ENCODE assay signal across 8 cellular contexts in genomic region chr16:31874354-31875111, GRCh38. TPM values are rescaled to one million over a fixed set of nuclear protein-coding genes. Genes with fewer than 3 reads are reported as not detected.
A peak's percentile ranks its signal among the peaks of the same experiment; 100 is the strongest.
DNase-seq lines count a peak whose midpoint lies in the region; ATAC-seq, FAIRE-seq and TF ChIP-seq lines count a peak whose summit lies in the region.

No MANE protein-coding gene starts in this region.

- H3K36me3 Mint-ChIP-seq in brain, result peaks cover 23% of the 10 kb centered on the region

- ATAC-seq in HG03108 (IDR thresholded peaks at IDR 0.05; ENCODE audit: unreplicated experiment), result peak; percentile 30

- peak overlapping the region; percentile 7 to 99 (median 77) for H3K27ac Mint-ChIP-seq in brain

- H3K27ac ChIP-seq in C4-2B, result peak overlapping the region; percentile 95

- peak; percentile 29 for DNase-seq in GM18507 (ENCODE audit: extremely low spot score, insufficient read length, low read depth)
- peak; percentile 82 for DNase-seq in OCI-M1 (lab: John Stamatoyannopoulos, UW)
- peak; percentile 68 for DNase-seq in kidney tubule cell (ENCODE audit: low spot score)
- DNase-seq in stromal cell of bone marrow (ENCODE audit: low read depth), result peak; percentile 45
- no peak for DNase-seq in frontal cortex (ENCODE audit: low spot score in 2 of 2)

- FAIRE-seq in GM18507 (lab: Jason Lieb, UNC) (peak; percentile 73), frontal cortex (lab: Jason Lieb, UNC) (no peak)

- TF ChIP-seq CTCF in C4-2B (conservative IDR thresholded peaks at IDR 0.05) (no peak), brain (conservative IDR thresholded peaks at IDR 0.05) (no peak)

- peak overlapping the region; percentile 85 to 99 (median 96) for H3K4me3 Mint-ChIP-seq in brain

- H3K4me1 Mint-ChIP-seq in brain, result peaks cover 54% of the 10 kb centered on the region

- peaks cover 10% of the 10 kb centered on the region for H3K27me3 Mint-ChIP-seq in brain

- H3K9me3 Mint-ChIP-seq in brain, result no peaks in the 10 kb centered on the region

RNA-seq across cellular contexts. Expression of gene ZNF267, which starts 0.9 kb away (rescaled TPM):
- 0.58 TPM for polyA plus RNA-seq in brain (ENCODE audit: insufficient read depth, low read depth, low replicate concordance)
- 10.2 TPM for total RNA-seq in frontal cortex

Comparison
In these comparisons a context has a peak if more than half of its experiments do, and no peak if none do; other contexts are left out.
1. DNase-seq: peak in GM18507 (single experiment), OCI-M1 (single experiment), kidney tubule cell (single experiment) and stromal cell of bone marrow (single experiment); none in frontal cortex (0 of 2).